In genomic region chr18:54149078-54149697, GRCh38 we compare ENCODE assay signal across 8 cellular contexts.
DNase-seq lines count a peak whose midpoint lies in the region; ATAC-seq, FAIRE-seq and TF ChIP-seq lines count a peak whose summit lies in the region.

No MANE protein-coding gene starts in this region.

- H3K4me1 ChIP-seq in trophoblast cell (ENCODE audit: control insufficient read depth in 1 of 2, insufficient read depth in 2 of 2, low read length in 2 of 2) = peaks cover 3 to 8% of the 10 kb centered on the region in 2 experiments

- H3K36me3 ChIP-seq in trophoblast cell (ENCODE audit: control insufficient read depth in 1 of 2, insufficient read depth in 2 of 2, low read length in 2 of 2) (peaks cover 0 to 3% of the 10 kb centered on the region in 2 experiments), H7 (replicated peaks; ENCODE audit: control insufficient read depth, insufficient read depth, low read length) (no peaks in the 10 kb centered on the region)

- no peak overlapping the region for H3K23ac ChIP-seq in trophoblast cell (ENCODE audit: low read length)

- H3K4me3 ChIP-seq in cardiac fibroblast (replicated peaks in 1 of 2; ENCODE audit: low read depth in 2 of 2, low read length in 2 of 2) = peak overlapping the region in 1 of 2 donors; percentile 16
- H3K4me3 ChIP-seq in trophoblast cell (ENCODE audit: low read depth, low read length) = no peak overlapping the region
- no peak overlapping the region for H3K4me3 ChIP-seq in H7 (ENCODE audit: insufficient read depth, low read depth, low read length)

- no peaks in the 10 kb centered on the region for H3K9me3 ChIP-seq in trophoblast cell (ENCODE audit: insufficient read depth, low read depth, low read length)

- DNase-seq in RCC 7860 (ENCODE audit: low spot score) = peak; percentile 60
- DNase-seq in cardiac fibroblast (ENCODE audit: low read depth in 2 of 2) = peak; percentile 91 to 97
- DNase-seq in trophoblast cell = peak; percentile 81 to 82
- DNase-seq in NCI-H2107 (lab: John Stamatoyannopoulos, UW) = no peak
- no peak for DNase-seq in H7
- no peak for DNase-seq in NCI-H2227 (lab: John Stamatoyannopoulos, UW; ENCODE audit: unreplicated experiment)

- H3K79me1 ChIP-seq in trophoblast cell (ENCODE audit: low read length) = peaks cover 8% of the 10 kb centered on the region

- no peak overlapping the region for H2BK12ac ChIP-seq in trophoblast cell (ENCODE audit: low read length)

- FAIRE-seq in RCC 7860 (lab: Jason Lieb, UNC) = peak; percentile 91

- H4K8ac ChIP-seq in trophoblast cell (ENCODE audit: low read depth, low read length) = no peak overlapping the region

- ATAC-seq in GM18517 (IDR thresholded peaks at IDR 0.05; ENCODE audit: unreplicated experiment) (peak; percentile 64), HG02642 (IDR thresholded peaks at IDR 0.05; ENCODE audit: poor library complexity, unreplicated experiment) (peak; percentile 50)

- no peak overlapping the region for H2AK5ac ChIP-seq in trophoblast cell (ENCODE audit: low read length)

- peak overlapping the region; percentile 38 for H3K4ac ChIP-seq in trophoblast cell (ENCODE audit: low read depth, low read length)

- H4K91ac ChIP-seq in trophoblast cell (ENCODE audit: low read depth, low read length) = no peak overlapping the region

- WGBS in trophoblast cell (ENCODE audit: extremely low coverage, insufficient coverage, insufficient read length) = no CpG with 5 or more reads among the region's 3 CpGs

- no peak overlapping the region for H4K12ac ChIP-seq in trophoblast cell (ENCODE audit: low read depth, low read length)

- no peaks in the 10 kb centered on the region for H3K79me2 ChIP-seq in trophoblast cell (ENCODE audit: control insufficient read depth, insufficient read depth, low read length, poor library complexity)

- H3K4me2 ChIP-seq in trophoblast cell (ENCODE audit: low read length) = peak overlapping the region; percentile 22

- no peak overlapping the region for H3K14ac ChIP-seq in trophoblast cell (ENCODE audit: low read length)

- peak overlapping the region; percentile 26 for H2BK120ac ChIP-seq in trophoblast cell (ENCODE audit: insufficient read depth, low read length, poor library complexity)

- no peak overlapping the region for H3K18ac ChIP-seq in trophoblast cell (ENCODE audit: low read length)

- H3K9ac ChIP-seq in trophoblast cell (ENCODE audit: low read length) = no peak overlapping the region

- H3K27me3 ChIP-seq in trophoblast cell (ENCODE audit: insufficient read depth, low read length) = no peaks in the 10 kb centered on the region
- H3K27me3 ChIP-seq in H7 (ENCODE audit: control insufficient read depth, insufficient read depth, low read length) = no peaks in the 10 kb centered on the region; the same call in 1 of the 2 replicates

- peak overlapping the region; percentile 91 for H3K27ac ChIP-seq in trophoblast cell (ENCODE audit: low read depth, low read length)

- H2AFZ ChIP-seq in trophoblast cell (ENCODE audit: insufficient read depth, low read length, poor library complexity) = no peak overlapping the region

- no peak for TF ChIP-seq CTCF in cardiac fibroblast (IDR thresholded peaks at IDR 0.05; ENCODE audit: low read depth, low read length)

- H2BK5ac ChIP-seq in trophoblast cell (ENCODE audit: low read depth, low read length, poor library complexity) = peak overlapping the region; percentile 61

Comparison
In these comparisons a context has a peak if more than half of its experiments do, and no peak if none do; other contexts are left out.
1. DNase-seq: peak in RCC 7860 (single experiment), cardiac fibroblast (2 of 2) and trophoblast cell (2 of 2); none in NCI-H2107 (single experiment), H7 (single experiment) and NCI-H2227 (single experiment).